ENCODE assay signal across 33 cellular contexts in genomic region chr12:72742560-72742959, GRCh38.
"Had no signal": no experiment of that assay in that cellular context is flagged by ENCODE, and none has a peak within 500 bp of the region (broad histone marks: within the 10 kb centered on the region; RNA-seq: fewer than 3 reads in every experiment).

No MANE protein-coding gene starts in this region.

- H3K27ac ChIP-seq: adrenal gland, ascending aorta, body of pancreas, brain microvascular endothelial cell, breast epithelium, cardiac muscle cell had no signal

- DNase-seq: activated effector memory CD4-positive, alpha-beta T cell treated with anti-CD3 and anti-CD28 coated beads, Interleukin-2, amount 50 U/mL, for 16 hours; activated effector memory CD4-positive, alpha-beta T cell treated with Interleukin-2 at 50 U/mL for 16 hours; activated gamma-delta T cell; activated gamma-delta T cell treated with Interleukin-2 at 50 U/mL for 16 hours; activated naive CD4-positive, alpha-beta T cell; activated naive CD4-positive, alpha-beta T cell treated with anti-CD3 and anti-CD28 coated beads for 36 hours; activated naive CD4-positive, alpha-beta T cell treated with anti-CD3 and anti-CD28 coated beads, Interleukin-2, amount 10 ng/mL, durations not matched to agents 7 days and 5 days; activated naive CD4-positive, alpha-beta T cell treated with anti-CD3 and anti-CD28 coated beads, Interleukin-2, amount 50 U/mL, for 16 hours; activated naive CD4-positive, alpha-beta T cell treated with Interleukin-2 at 50 U/mL for 16 hours; activated naive CD8-positive, alpha-beta T cell treated with anti-CD3 and anti-CD28 coated beads for 36 hours; activated naive CD8-positive, alpha-beta T cell treated with anti-CD3 and anti-CD28 coated beads, Interleukin-2, amount 10 ng/mL, durations not matched to agents 7 days and 5 days; activated naive CD8-positive, alpha-beta T cell treated with anti-CD3 and anti-CD28 coated beads, Interleukin-2, amount 50 U/mL, for 24 hours; activated T-cell treated with anti-CD3 and anti-CD28 coated beads, Interleukin-2, amount 50 U/mL, for 1 hour; activated T-cell treated with anti-CD3 and anti-CD28 coated beads, Interleukin-2, amount 50 U/mL, for 24 hours; activated T-cell treated with anti-CD3 and anti-CD28 coated beads, Interleukin-2, amount 50 U/mL, for 4 hours; activated T-cell treated with anti-CD3 and anti-CD28 coated beads, Interleukin-2, amount 50 U/mL, for 48 hours; activated T-cell treated with anti-CD3 and anti-CD28 coated beads, Interleukin-2, amount 50 U/mL, for 72 hours; adrenal gland; amniotic stem cell; amygdala; anterior cingulate cortex; aorta; body of pancreas; brain microvascular endothelial cell; caudate nucleus; central memory CD4-positive, alpha-beta T cell; cerebellar nuclear complex had no signal

- FAIRE-seq: astrocyte had no signal

- H3K9me3 ChIP-seq: ascending aorta, body of pancreas had no signal

- ATAC-seq: activated naive CD4-positive, alpha-beta T cell treated with anti-CD3 and anti-CD28 coated beads, Interleukin-2, amount 50 U/mL, for 72 hours; activated naive CD8-positive, alpha-beta T cell treated with anti-CD3 and anti-CD28 coated beads, Interleukin-2, amount 50 U/mL, for 24 hours; activated T-cell treated with anti-CD3 and anti-CD28 coated beads, Interleukin-2, amount 50 U/mL, for 4 hours; activated T-cell treated with anti-CD3 and anti-CD28 coated beads, Interleukin-2, amount 50 U/mL, for 72 hours; activated T-helper 17 cell treated with anti-CD3 and anti-CD28 coated beads, Interleukin-2, amount 50 U/mL, for 72 hours; body of pancreas had no signal

- H3K4me3 ChIP-seq: adrenal gland, ascending aorta, body of pancreas, breast epithelium, cardiac muscle cell had no signal

- H3K36me3 ChIP-seq: adrenal gland, ascending aorta, brain microvascular endothelial cell, breast epithelium, cardiac muscle cell had no signal

- H3K4me1 ChIP-seq: adrenal gland, ascending aorta, body of pancreas, breast epithelium had no signal

- H3K27me3 ChIP-seq: adrenal gland, ascending aorta, body of pancreas, brain microvascular endothelial cell, breast epithelium, cardiac muscle cell had no signal
